Comparison of ENCODE assay signal across 8 cellular contexts in the genomic region with DNA sequence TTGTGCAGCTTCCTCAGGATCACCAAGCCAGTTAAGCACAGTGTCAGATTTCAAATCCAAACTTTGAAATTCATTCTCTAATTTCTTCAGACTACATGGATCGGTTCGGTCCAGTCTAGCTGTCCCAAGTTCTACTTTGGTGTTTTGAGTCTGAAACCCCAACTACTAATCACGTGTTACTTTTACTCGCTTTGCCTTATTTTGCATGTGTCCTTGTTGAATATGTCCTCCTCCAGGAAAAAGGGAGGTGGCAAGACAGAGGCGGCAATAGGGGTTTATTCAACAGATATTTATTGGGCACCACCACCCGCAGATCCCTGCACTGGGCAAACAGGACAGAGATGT. TPM values are rescaled to one million over a fixed set of nuclear protein-coding genes. Genes with fewer than 3 reads are reported as not detected.
DNase-seq lines count a peak whose midpoint lies in the region; ATAC-seq and TF ChIP-seq lines count a peak whose summit lies in the region.

No MANE protein-coding gene starts in this region.

- no peak for TF ChIP-seq CTCF in fibroblast of mammary gland (conservative IDR thresholded peaks at IDR 0.05; ENCODE audit: control insufficient read depth, insufficient read depth, low read depth, low read length)

- H3K4me3 ChIP-seq in GM08714 (ENCODE audit: low read length) (peak overlapping the region; percentile 52), SJSA1 (peak overlapping the region; percentile 55), fibroblast of mammary gland (ENCODE audit: control insufficient read depth, low read depth, low read length) (peak overlapping the region; percentile 62)

- H3K27ac ChIP-seq in SJSA1: peak overlapping the region; percentile 20

- no peak for ATAC-seq in HG02798 (IDR thresholded peaks at IDR 0.05; ENCODE audit: poor library complexity, unreplicated experiment)
- no peak for ATAC-seq in HG03520 (IDR thresholded peaks at IDR 0.05; ENCODE audit: unreplicated experiment)

- no peaks in the 10 kb centered on the region for H3K27me3 ChIP-seq in SJSA1 (replicated peaks)

- peaks cover 52% of the 10 kb centered on the region for H3K4me1 ChIP-seq in SJSA1 (replicated peaks)

- DNase-seq in SJSA1 (ENCODE audit: low read depth in 1 of 2, low spot score in 2 of 2) (no peak), fibroblast of mammary gland (ENCODE audit: low read depth) (no peak), putamen (ENCODE audit: low spot score) (peak; percentile 24), cerebellar nuclear complex (lab: John Stamatoyannopoulos, UW) (no peak), NCI-H2107 treated with DMSO at 0.1 percent for 48 hours (lab: John Stamatoyannopoulos, UW; ENCODE audit: unreplicated experiment) (no peak)

- H3K36me3 ChIP-seq in SJSA1: no peaks in the 10 kb centered on the region

- H3K9me3 ChIP-seq in SJSA1 (replicated peaks): no peaks in the 10 kb centered on the region

RNA-seq across cellular contexts. Expression of a gene that starts 0.5 kb away (rescaled TPM):
- total RNA-seq in SJSA1 (2014; rRNA removed; shearing (Covaris generic)): 13.3 and 18.2 TPM in 2 replicates

RNA-seq across cellular contexts. Expression of a gene that starts 39.1 kb away (rescaled TPM):
- total RNA-seq in SJSA1 (2014; rRNA removed; shearing (Covaris generic)): 23.4 and 54.8 TPM in 2 replicates
